ENCODE assay signal across 1 cellular context in the genomic region with DNA sequence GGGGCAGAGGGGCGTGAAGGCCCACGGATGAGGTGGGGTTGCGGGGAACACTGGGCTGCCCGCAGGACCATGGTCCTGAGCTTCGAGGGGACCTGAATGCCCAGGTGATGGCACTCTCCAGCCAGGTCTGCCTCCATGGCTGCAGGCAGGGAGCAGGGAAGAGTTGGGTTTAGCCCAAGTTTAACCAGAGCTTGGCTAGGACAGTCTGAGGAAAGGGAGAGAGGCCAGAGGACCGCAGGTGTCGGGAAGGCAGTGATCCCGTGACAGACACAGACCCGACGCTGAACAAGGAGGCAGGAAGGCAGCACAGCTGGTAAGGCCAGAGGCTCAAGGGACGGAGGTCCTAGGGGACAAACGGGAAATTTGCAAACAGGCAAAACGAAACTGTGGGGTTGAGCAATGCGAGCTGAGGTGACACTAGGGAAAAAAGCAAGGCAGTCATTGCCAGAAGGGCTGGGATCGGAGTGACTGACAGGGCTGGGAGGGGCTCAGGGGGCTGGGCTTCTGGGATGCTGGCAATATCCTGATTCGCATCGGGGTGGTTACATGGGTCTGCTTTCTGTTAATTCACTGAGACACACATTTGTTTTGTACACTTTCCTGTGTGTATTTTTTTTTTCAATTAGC.
TF ChIP-seq lines count a peak whose summit lies in the region.

No MANE protein-coding gene starts in this region.

TF ChIP-seq in IMR-90, 13 proteins besides CTCF, POLR2A, EP300 and RAD21:
- TF ChIP-seq, protein P1, sequence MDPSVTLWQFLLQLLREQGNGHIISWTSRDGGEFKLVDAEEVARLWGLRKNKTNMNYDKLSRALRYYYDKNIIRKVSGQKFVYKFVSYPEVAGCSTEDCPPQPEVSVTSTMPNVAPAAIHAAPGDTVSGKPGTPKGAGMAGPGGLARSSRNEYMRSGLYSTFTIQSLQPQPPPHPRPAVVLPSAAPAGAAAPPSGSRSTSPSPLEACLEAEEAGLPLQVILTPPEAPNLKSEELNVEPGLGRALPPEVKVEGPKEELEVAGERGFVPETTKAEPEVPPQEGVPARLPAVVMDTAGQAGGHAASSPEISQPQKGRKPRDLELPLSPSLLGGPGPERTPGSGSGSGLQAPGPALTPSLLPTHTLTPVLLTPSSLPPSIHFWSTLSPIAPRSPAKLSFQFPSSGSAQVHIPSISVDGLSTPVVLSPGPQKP (IDR thresholded peaks at IDR 0.05; ENCODE audit: borderline replicate concordance, low read depth, low read length), result no peak
- TF ChIP-seq MAZ (IDR thresholded peaks at IDR 0.05; ENCODE audit: borderline replicate concordance, low read depth, low read length) (no peak), RCOR1 (IDR thresholded peaks at IDR 0.05; ENCODE audit: insufficient replicate concordance, low read length) (no peak), BHLHE40 (IDR thresholded peaks at IDR 0.05; ENCODE audit: low read depth, low read length) (no peak), MAFK (IDR thresholded peaks at IDR 0.05; ENCODE audit: low read depth, low read length) (no peak), CHD1 (IDR thresholded peaks at IDR 0.05; ENCODE audit: low read depth, low read length) (no peak)
- TF ChIP-seq, protein P2, sequence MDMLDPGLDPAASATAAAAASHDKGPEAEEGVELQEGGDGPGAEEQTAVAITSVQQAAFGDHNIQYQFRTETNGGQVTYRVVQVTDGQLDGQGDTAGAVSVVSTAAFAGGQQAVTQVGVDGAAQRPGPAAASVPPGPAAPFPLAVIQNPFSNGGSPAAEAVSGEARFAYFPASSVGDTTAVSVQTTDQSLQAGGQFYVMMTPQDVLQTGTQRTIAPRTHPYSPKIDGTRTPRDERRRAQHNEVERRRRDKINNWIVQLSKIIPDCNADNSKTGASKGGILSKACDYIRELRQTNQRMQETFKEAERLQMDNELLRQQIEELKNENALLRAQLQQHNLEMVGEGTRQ (IDR thresholded peaks at IDR 0.05; ENCODE audit: low read depth, low read length), result no peak
